Comparison of ENCODE assay signal across 1 cellular context in the genomic region with DNA sequence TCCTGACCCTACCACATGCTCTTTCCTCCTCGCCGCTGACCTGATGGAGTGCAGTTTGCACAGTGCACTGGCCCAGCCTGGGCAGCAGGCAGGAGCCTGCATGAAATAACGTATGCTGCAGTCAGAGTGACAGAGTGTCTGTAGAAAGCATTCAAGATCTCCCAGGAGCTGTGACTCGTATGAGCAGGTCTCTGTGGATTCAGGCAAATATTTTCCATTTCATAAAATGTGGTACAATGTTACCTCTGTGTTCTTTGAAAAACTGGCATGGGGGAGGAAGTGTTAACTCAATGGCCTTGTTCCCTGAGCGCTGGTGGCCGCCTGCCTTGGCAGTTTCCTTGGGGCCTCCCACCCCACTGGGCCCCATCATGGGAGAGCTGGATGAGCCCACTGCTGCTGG.
TF ChIP-seq lines count a peak whose summit lies in the region.

No MANE protein-coding gene starts in this region.

TF ChIP-seq in IMR-90, 13 proteins besides CTCF, POLR2A, EP300 and RAD21 (continued from another document):
- TF ChIP-seq, protein P1, sequence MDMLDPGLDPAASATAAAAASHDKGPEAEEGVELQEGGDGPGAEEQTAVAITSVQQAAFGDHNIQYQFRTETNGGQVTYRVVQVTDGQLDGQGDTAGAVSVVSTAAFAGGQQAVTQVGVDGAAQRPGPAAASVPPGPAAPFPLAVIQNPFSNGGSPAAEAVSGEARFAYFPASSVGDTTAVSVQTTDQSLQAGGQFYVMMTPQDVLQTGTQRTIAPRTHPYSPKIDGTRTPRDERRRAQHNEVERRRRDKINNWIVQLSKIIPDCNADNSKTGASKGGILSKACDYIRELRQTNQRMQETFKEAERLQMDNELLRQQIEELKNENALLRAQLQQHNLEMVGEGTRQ (IDR thresholded peaks at IDR 0.05; ENCODE audit: low read depth, low read length), result no peak
- TF ChIP-seq SMC3 (IDR thresholded peaks at IDR 0.05; ENCODE audit: low read depth, low read length), result no peak
